1 cellular context compared by ENCODE assay signal in the genomic region with DNA sequence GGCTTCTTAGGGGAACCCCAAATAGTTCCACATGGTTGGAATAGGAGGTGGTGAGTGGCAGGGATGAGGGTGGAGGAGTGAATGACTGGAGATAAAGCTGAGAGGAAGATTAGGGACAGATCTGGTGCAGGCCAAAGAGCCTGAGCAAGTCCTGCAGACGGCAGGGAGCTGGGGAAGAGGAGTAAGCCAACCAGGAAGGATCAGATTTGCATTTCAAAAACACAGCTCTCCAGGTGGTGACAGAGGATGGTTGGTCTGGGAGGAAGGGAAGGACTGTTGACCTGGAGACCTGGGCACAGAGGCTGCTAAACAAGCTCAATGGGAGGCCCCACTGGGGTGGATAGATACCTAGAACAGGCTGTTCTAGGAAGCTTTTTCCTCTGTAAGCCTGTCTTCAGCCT.
TF ChIP-seq lines count a peak whose summit lies in the region.

No MANE protein-coding gene starts in this region.

TF ChIP-seq in H1, 55 proteins besides CTCF, POLR2A, EP300 and RAD21 (continued from another document):
- TF ChIP-seq TCF12 (IDR thresholded peaks at IDR 0.05; ENCODE audit: low read depth, low read length), result peak; percentile 81
- TF ChIP-seq NANOG (IDR thresholded peaks at IDR 0.05; ENCODE audit: insufficient read depth, low read depth, low read length, poor library complexity, severe bottlenecking), result no peak
- peak; percentile 20 for TF ChIP-seq EZH2 (IDR thresholded peaks at IDR 0.05; ENCODE audit: low read depth, low read length, severe bottlenecking)
- no peak for TF ChIP-seq CHD1 (IDR thresholded peaks at IDR 0.05; ENCODE audit: low read depth, low read length)
- no peak for TF ChIP-seq CREB1 (IDR thresholded peaks at IDR 0.05)
- TF ChIP-seq POLR2AphosphoS5 (IDR thresholded peaks at IDR 0.05; ENCODE audit: low read depth, low read length), result peak; percentile 58; the same call in 1 of the 2 replicates
- peak in 1 of 2 experiments; percentile 39; a peak in 1 of 4 replicates for TF ChIP-seq SIN3A (conservative IDR thresholded peaks at IDR 0.05 in 1 of 2, IDR thresholded peaks at IDR 0.05 in 1 of 2; ENCODE audit: low read depth in 1 of 2, low read length in 2 of 2)
- peak; percentile 93; the same call in 1 of the 2 replicates for TF ChIP-seq RXRA (IDR thresholded peaks at IDR 0.05; ENCODE audit: insufficient read depth, low read depth, low read length)
- no peak for TF ChIP-seq GTF2F1 (IDR thresholded peaks at IDR 0.05; ENCODE audit: borderline replicate concordance, low read depth, low read length)
